ENCODE assay signal across 20 cellular contexts in the genomic region with DNA sequence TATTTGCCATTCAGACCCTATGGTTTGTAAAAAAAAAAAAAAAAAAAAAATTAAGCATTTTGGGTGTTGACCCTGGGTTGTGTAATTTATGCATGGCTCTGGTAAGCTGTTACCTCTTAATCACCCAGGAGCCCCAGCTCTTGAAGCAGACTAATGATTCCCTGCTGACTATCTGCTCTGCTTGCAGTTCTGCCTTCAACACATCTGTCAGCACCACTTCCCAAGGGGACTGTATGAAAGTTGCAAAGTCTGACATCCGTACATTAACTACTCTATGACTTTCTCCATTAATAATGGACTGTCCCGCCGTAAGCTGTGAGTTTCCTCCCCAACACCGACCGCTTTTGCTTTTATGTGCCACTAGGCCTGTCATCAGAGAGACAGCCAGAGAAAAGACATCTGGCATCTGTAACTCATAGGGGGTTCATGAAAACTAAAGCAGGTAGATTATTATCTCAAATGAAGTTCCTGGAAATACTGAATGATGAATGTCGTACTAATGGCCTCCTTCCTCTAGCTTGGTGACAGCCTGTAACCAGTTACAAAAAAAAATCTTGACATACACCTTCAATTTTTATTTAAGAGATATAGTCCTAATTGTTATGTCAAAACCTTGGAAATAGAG.
"Had no signal": no experiment of that assay in that cellular context is flagged by ENCODE, and none has a peak within 500 bp of the region (broad histone marks: within the 10 kb centered on the region; RNA-seq: fewer than 3 reads in every experiment).

No MANE protein-coding gene starts in this region.

- ATAC-seq: activated CD8-positive, alpha-beta T cell treated with anti-CD3 and anti-CD28 coated beads for 36 hours; activated T-helper 17 cell treated with anti-CD3 and anti-CD28 coated beads, Interleukin-2, amount 50 U/mL, for 72 hours; effector memory CD8-positive, alpha-beta T cell; foreskin keratinocyte; left lobe of liver; sciatic nerve; stimulated activated naive B cell treated with anti-CD40 and anti-IgM and Interleukin-4, amounts not matched to agents 10 μg/mL and 1 μg/mL and 100 μg/mL, for 72 hours; T-cell; upper lobe of right lung had no signal

- H3K4me1 ChIP-seq: foreskin keratinocyte, upper lobe of right lung had no signal

- H3K36me3 ChIP-seq: cardiac muscle cell, ovary, upper lobe of right lung had no signal

- H3K27ac ChIP-seq: cardiac muscle cell, foreskin keratinocyte, ovary, upper lobe of right lung had no signal

- H3K4me3 ChIP-seq: cardiac muscle cell, ovary, smooth muscle cell, upper lobe of right lung had no signal

- DNase-seq: activated CD4-positive, alpha-beta T cell treated with anti-CD3 and anti-CD28 coated beads, Interleukin-2, amount 10 ng/mL, durations not matched to agents 24 days and 14 days; activated CD8-positive, alpha-beta T cell treated with anti-CD3 and anti-CD28 coated beads for 36 hours; activated naive CD4-positive, alpha-beta T cell; activated naive CD8-positive, alpha-beta T cell treated with anti-CD3 and anti-CD28 coated beads, Interleukin-2, amount 10 ng/mL, durations not matched to agents 7 days and 5 days; activated T-cell treated with anti-CD3 and anti-CD28 coated beads, Interleukin-2, amount 50 U/mL, for 1 hour; amygdala; effector memory CD8-positive, alpha-beta T cell; foreskin keratinocyte; hippocampal formation; islet precursor cell; ovary; stimulated activated naive B cell treated with anti-CD40 and anti-IgM and Interleukin-4, amounts not matched to agents 10 μg/mL and 1 μg/mL and 100 μg/mL, for 72 hours; T-cell; T-helper 9 cell; upper lobe of right lung had no signal

- H3K27me3 ChIP-seq: cardiac muscle cell, foreskin keratinocyte, ovary, upper lobe of right lung had no signal

- H3K9me3 ChIP-seq: ovary, upper lobe of right lung had no signal

- H3K4me2 ChIP-seq: smooth muscle cell had no signal
